In genomic region chr1:213050745-213051126, GRCh38 we compare ENCODE assay signal across 8 cellular contexts. TPM values are rescaled to one million over a fixed set of nuclear protein-coding genes. Genes with fewer than 3 reads are reported as not detected.
DNase-seq lines count a peak whose midpoint lies in the region; ATAC-seq, FAIRE-seq and TF ChIP-seq lines count a peak whose summit lies in the region.

No MANE protein-coding gene starts in this region.

- TF ChIP-seq EP300 in HepG2 (IDR thresholded peaks at IDR 0.05; ENCODE audit: low read depth in 2 of 2, low read length in 2 of 2), result no peak
- no peak for TF ChIP-seq EP300 in HepG2 (CRISPR knock-in tag; IDR thresholded peaks at IDR 0.05; ENCODE audit: borderline replicate concordance)
- no peak for TF ChIP-seq EP300 in transverse colon (IDR thresholded peaks at IDR 0.05; ENCODE audit: low read depth)

- H3K4me1 ChIP-seq in astrocyte (ENCODE audit: insufficient read depth, low read length) (no peaks in the 10 kb centered on the region), HepG2 (ENCODE audit: insufficient read depth, low read length) (peaks cover 48% of the 10 kb centered on the region), transverse colon (peaks cover 0 to 22% (median 15%) of the 10 kb centered on the region in 4 donors)

- H4K20me1 ChIP-seq in astrocyte (ENCODE audit: insufficient read depth, low read length), result peaks cover 17% of the 10 kb centered on the region
- H4K20me1 ChIP-seq in HepG2 (ENCODE audit: insufficient read depth, low read length), result no peaks in the 10 kb centered on the region

- peaks cover 30% of the 10 kb centered on the region for H3K4me1 Mint-ChIP-seq in activated T-cell treated with anti-CD3 and anti-CD28 coated beads, Interleukin-2, amount 50 U/mL, for 24 hours (ENCODE audit: low read depth)
- H3K4me1 Mint-ChIP-seq in astrocyte (ENCODE audit: low read depth, unreplicated experiment), result peaks cover 20% of the 10 kb centered on the region

- peak overlapping the region; percentile 90 for H2AFZ ChIP-seq in astrocyte (ENCODE audit: low read depth, low read length)
- peak overlapping the region; percentile 67 for H2AFZ ChIP-seq in HepG2 (ENCODE audit: low read length)

- intact Hi-C loops in HepG2 (cut with micrococcal nuclease; ENCODE audit: unreplicated experiment) (loop anchor here (5.0 to 10.0 kb wide), 2 partner anchors 33 to 126 kb away; partner anchors contain the start of gene ANGEL2), transverse colon (cut with DNase I; ENCODE audit: low total_unique reads) (no loop called here)

- H3K4me3 Mint-ChIP-seq in activated T-cell treated with anti-CD3 and anti-CD28 coated beads, Interleukin-2, amount 50 U/mL, for 24 hours, result peak overlapping the region; percentile 90
- H3K4me3 Mint-ChIP-seq in astrocyte (ENCODE audit: unreplicated experiment), result peak overlapping the region; percentile 100

- FAIRE-seq in astrocyte (lab: Jason Lieb, UNC), result no peak
- FAIRE-seq in HepG2 (lab: Jason Lieb, UNC), result no peak

- peaks cover 9% of the 10 kb centered on the region for H3K9me3 Mint-ChIP-seq in activated T-cell treated with anti-CD3 and anti-CD28 coated beads, Interleukin-2, amount 50 U/mL, for 24 hours
- H3K9me3 Mint-ChIP-seq in astrocyte (ENCODE audit: unreplicated experiment), result no peaks in the 10 kb centered on the region

- H3K4me2 ChIP-seq in astrocyte (ENCODE audit: low read length) (peak overlapping the region; percentile 80), HepG2 (ENCODE audit: low read depth, low read length) (peak overlapping the region; percentile 75)

- H3K27me3 ChIP-seq in astrocyte (ENCODE audit: insufficient read depth, low read length) (no peaks in the 10 kb centered on the region), HepG2 (ENCODE audit: control insufficient read depth in 1 of 2, insufficient read depth in 2 of 2, low read length in 2 of 2) (no peaks in the 10 kb centered on the region), transverse colon (peaks cover 35% of the 10 kb centered on the region)

- CTCF ChIA-PET in HepG2 (lab: Yijun Ruan, JAX; ENCODE audit: low intra/inter-chr PET ratio, low total read pairs), result no interaction called here

- peaks cover 14% of the 10 kb centered on the region for H3K36me3 Mint-ChIP-seq in activated T-cell treated with anti-CD3 and anti-CD28 coated beads, Interleukin-2, amount 50 U/mL, for 24 hours (ENCODE audit: low read depth)
- H3K36me3 Mint-ChIP-seq in astrocyte (ENCODE audit: low read depth, unreplicated experiment), result no peaks in the 10 kb centered on the region

- POLR2A ChIA-PET in HepG2 (lab: Yijun Ruan, JAX), result interaction anchor here (1.0 to 1.4 kb wide), 3 partner anchors 14 to 36 kb away, joined by 3 to 6 read pairs (median 3); partner anchors contain the start of gene ANGEL2

- TF ChIP-seq CTCF in astrocyte (IDR thresholded peaks at IDR 0.05; ENCODE audit: insufficient read depth, low read depth, low read length) (no peak), HepG2 (CRISPR knock-in tag; IDR thresholded peaks at IDR 0.05) (no peak), transverse colon (IDR thresholded peaks at IDR 0.05) (no peak)

- no peaks in the 10 kb centered on the region for H3K36me3 ChIP-seq in astrocyte (ENCODE audit: insufficient read depth, low read length)
- no peaks in the 10 kb centered on the region for H3K36me3 ChIP-seq in HepG2 (replicated peaks in 1 of 2; ENCODE audit: control insufficient read depth in 1 of 2, insufficient read depth in 2 of 2, low read length in 2 of 2)
- H3K36me3 ChIP-seq in transverse colon, result no peaks in the 10 kb centered on the region

- H3K79me2 ChIP-seq in astrocyte (ENCODE audit: insufficient read depth, low read length), result peaks cover 45% of the 10 kb centered on the region
- H3K79me2 ChIP-seq in HepG2 (ENCODE audit: insufficient read depth, low read length), result peaks cover 43% of the 10 kb centered on the region

- in situ Hi-C loops in HepG2 (cut with HindIII; ENCODE audit: extremely low pct_ligation_motif_present, low pct_unique_long_range_greater_than_20kb) (no loop called here), transverse colon (cut with MboI; ENCODE audit: low pct_ligation_motif_present in 1 of 4, low pct_unique_long_range_greater_than_20kb in 1 of 4, low sequenced_read_pairs in 3 of 4) (no loop called here)

- H3K9ac ChIP-seq in astrocyte (ENCODE audit: low read length), result peak overlapping the region; percentile 84
- H3K9ac ChIP-seq in HepG2 (ENCODE audit: insufficient read depth, low read depth, low read length), result peak overlapping the region; percentile 72

- H3K27ac ChIP-seq in astrocyte (ENCODE audit: low read depth, low read length), result peak overlapping the region; percentile 51
- H3K27ac ChIP-seq in HepG2 (ENCODE audit: extremely low read length, insufficient read depth, low read length), result peak overlapping the region; percentile 78
- H3K27ac ChIP-seq in transverse colon, result peak overlapping the region; percentile 76 to 85 (median 80)

- TF ChIP-seq RAD21 in HepG2 (CRISPR knock-in tag; IDR thresholded peaks at IDR 0.05), result no peak

- peak overlapping the region; percentile 93 for H3K27ac Mint-ChIP-seq in activated T-cell treated with anti-CD3 and anti-CD28 coated beads, Interleukin-2, amount 50 U/mL, for 24 hours
- peak overlapping the region; percentile 75 for H3K27ac Mint-ChIP-seq in astrocyte (ENCODE audit: unreplicated experiment)

- H3K4me3 ChIP-seq in astrocyte (ENCODE audit: insufficient read depth, low read depth, low read length) (peak overlapping the region; percentile 95), HepG2 (replicated peaks in 1 of 3; ENCODE audit: insufficient read depth in 1 of 3, low read depth in 2 of 3, low read length in 3 of 3) (peak overlapping the region; percentile 79 to 92 (median 80)), transverse colon (peak overlapping the region; percentile 58 to 97 (median 78))

- ATAC-seq in HG03342 (IDR thresholded peaks at IDR 0.05; ENCODE audit: unreplicated experiment), result peak; percentile 18
- ATAC-seq in HepG2, result peak; percentile 61

- no peak for DNase-seq in activated T-cell treated with anti-CD3 and anti-CD28 coated beads, Interleukin-2, amount 50 U/mL, for 24 hours
- no peak for DNase-seq in activated T-cell treated with anti-CD3 and anti-CD28 coated beads, Interleukin-2, amount 50 U/mL, for 48 hours
- DNase-seq in astrocyte (ENCODE audit: low read depth), result no peak
- DNase-seq in HepG2 (ENCODE audit: low spot score), result no peak
- no peak for DNase-seq in transverse colon
- no peak for DNase-seq in NOMO-1 treated with dmso at 0.1 percent for 144 hours (lab: John Stamatoyannopoulos, UW; ENCODE audit: unreplicated experiment)
- no peak for DNase-seq in NCI-H774 (lab: John Stamatoyannopoulos, UW)

- 26% methylated on average over 6 of the region's 15 CpGs for WGBS in HepG2 (ENCODE audit: low lambda C conversion rate)
- WGBS in transverse colon (ENCODE audit: low coverage in 1 of 2), 2 donors, result 13 to 24% methylated on average over 6 to 15 of the region's 15 CpGs

- H3K27me3 Mint-ChIP-seq in activated T-cell treated with anti-CD3 and anti-CD28 coated beads, Interleukin-2, amount 50 U/mL, for 24 hours, result peaks cover 18% of the 10 kb centered on the region
- H3K27me3 Mint-ChIP-seq in astrocyte (ENCODE audit: low read depth, unreplicated experiment), result no peaks in the 10 kb centered on the region

- H3K9me3 ChIP-seq in astrocyte (ENCODE audit: insufficient read depth, low read depth, low read length), result no peaks in the 10 kb centered on the region
- H3K9me3 ChIP-seq in HepG2 (ENCODE audit: low read length), result no peaks in the 10 kb centered on the region
- H3K9me3 ChIP-seq in transverse colon, result no peaks in the 10 kb centered on the region

- BruUV-seq in HepG2 (replicated peaks; lab: Mats Ljungman, UMichigan), result TSS peak; percentile 71

- TF ChIP-seq POLR2A in HepG2 (IDR thresholded peaks at IDR 0.05; ENCODE audit: insufficient read depth in 1 of 2, low read depth in 2 of 2, low read length in 2 of 2), result no peak
- no peak for TF ChIP-seq POLR2A in transverse colon (IDR thresholded peaks at IDR 0.05)

RNA-seq across cellular contexts. Expression of gene RPS6KC1, which starts 0.3 kb away (rescaled TPM):
- total RNA-seq in astrocyte (22.4 and 25.6 TPM in 2 replicates), HepG2 (2016; rRNA removed; fragmentation: Illumina TruSeq; extraction: Trizol) (25.2 and 30.6 TPM in 2 replicates), transverse colon (10 to 100 TPM; 11.5 to 20.3 (median 14.0) TPM)
- 39.4 and 53.1 TPM in 2 replicates for total RNA-seq in HepG2 (2016; cell fraction: cytosol; rRNA removed; fragmentation: Illumina TruSeq; extraction: Trizol; ENCODE audit: low read depth)
- 24.8 and 28.9 TPM in 2 replicates for total RNA-seq in HepG2 (2016; cell fraction: insoluble cytoplasmic fraction; rRNA removed; fragmentation: Illumina TruSeq; extraction: Trizol)
- 18.5 and 21.9 TPM in 2 replicates for total RNA-seq in HepG2 (2016; cell fraction: membrane; rRNA removed; fragmentation: Illumina TruSeq; extraction: Trizol)
- total RNA-seq in HepG2 (2016; cell fraction: nucleus; rRNA removed; fragmentation: Illumina TruSeq; extraction: Trizol), result 38.8 TPM in 2 replicates
- 11.0 and 11.9 TPM in 2 replicates for polyA plus RNA-seq in HepG2 (2011; rRNA removed)
- 3.5 and 6.8 TPM in 2 replicates for polyA plus RNA-seq in HepG2 (2011; cell fraction: cytosol; rRNA removed)
- polyA plus RNA-seq in HepG2 (2011; cell fraction: nucleus; rRNA removed), result 15.1 and 26.2 TPM in 2 replicates
- 10.2 and 11.2 TPM in 2 replicates for polyA plus RNA-seq in HepG2 (2012)
- polyA plus RNA-seq in HepG2 (2016; cell fraction: cytosol; fragmentation: Illumina TruSeq; extraction: Trizol; ENCODE audit: low read depth), result 1.5 and 1.6 TPM in 2 replicates
- 18.1 and 19.9 TPM in 2 replicates for polyA plus RNA-seq in HepG2 (2016; cell fraction: insoluble cytoplasmic fraction; fragmentation: Illumina TruSeq; extraction: Trizol; ENCODE audit: low read depth)
- 5.5 and 6.1 TPM in 2 replicates for polyA plus RNA-seq in HepG2 (2016; cell fraction: membrane; fragmentation: Illumina TruSeq; extraction: Trizol; ENCODE audit: low read depth)
- 17.8 and 19.0 TPM in 2 replicates for polyA plus RNA-seq in HepG2 (2016; cell fraction: nucleus; fragmentation: Illumina TruSeq; extraction: Trizol; ENCODE audit: insufficient read depth, low read depth)
- polyA minus RNA-seq in HepG2 (2011; rRNA and poly(A)+ RNA removed; ENCODE audit: low replicate concordance), result 9.5 TPM in 2 replicates
- polyA minus RNA-seq in HepG2 (2011; cell fraction: cytosol; rRNA and poly(A)+ RNA removed), result 10.9 and 15.5 TPM in 2 replicates
- polyA minus RNA-seq in HepG2 (2011; cell fraction: nucleus; rRNA and poly(A)+ RNA removed), result 102 and 106 TPM in 2 replicates

RNA-seq across cellular contexts. Expression of gene ANGEL2, which starts 35.1 kb away (rescaled TPM):
- total RNA-seq in astrocyte, result 21.4 and 21.6 TPM in 2 replicates
- 23.5 and 25.4 TPM in 2 replicates for total RNA-seq in HepG2 (2016; rRNA removed; fragmentation: Illumina TruSeq; extraction: Trizol)
- 4.1 and 4.6 TPM in 2 replicates for total RNA-seq in HepG2 (2016; cell fraction: cytosol; rRNA removed; fragmentation: Illumina TruSeq; extraction: Trizol; ENCODE audit: low read depth)
- total RNA-seq in HepG2 (2016; cell fraction: insoluble cytoplasmic fraction; rRNA removed; fragmentation: Illumina TruSeq; extraction: Trizol), result 25.7 and 27.0 TPM in 2 replicates
- total RNA-seq in HepG2 (2016; cell fraction: membrane; rRNA removed; fragmentation: Illumina TruSeq; extraction: Trizol), result 10.9 and 11.4 TPM in 2 replicates
- total RNA-seq in HepG2 (2016; cell fraction: nucleus; rRNA removed; fragmentation: Illumina TruSeq; extraction: Trizol), result 28.4 and 28.9 TPM in 2 replicates
- polyA plus RNA-seq in HepG2 (2011; rRNA removed), result 11.8 and 12.3 TPM in 2 replicates
- 3.8 and 5.1 TPM in 2 replicates for polyA plus RNA-seq in HepG2 (2011; cell fraction: cytosol; rRNA removed)
- polyA plus RNA-seq in HepG2 (2011; cell fraction: nucleus; rRNA removed), result 16.5 and 17.0 TPM in 2 replicates
- 7.2 and 10.1 TPM in 2 replicates for polyA plus RNA-seq in HepG2 (2012)
- polyA plus RNA-seq in HepG2 (2016; cell fraction: cytosol; fragmentation: Illumina TruSeq; extraction: Trizol; ENCODE audit: low read depth), result 1.8 and 2.6 TPM in 2 replicates
- 14.1 and 16.7 TPM in 2 replicates for polyA plus RNA-seq in HepG2 (2016; cell fraction: insoluble cytoplasmic fraction; fragmentation: Illumina TruSeq; extraction: Trizol; ENCODE audit: low read depth)
- 5.3 and 5.4 TPM in 2 replicates for polyA plus RNA-seq in HepG2 (2016; cell fraction: membrane; fragmentation: Illumina TruSeq; extraction: Trizol; ENCODE audit: low read depth)
- polyA plus RNA-seq in HepG2 (2016; cell fraction: nucleus; fragmentation: Illumina TruSeq; extraction: Trizol; ENCODE audit: insufficient read depth, low read depth), result 31.7 and 35.2 TPM in 2 replicates
- 13.9 and 25.5 TPM in 2 replicates for polyA minus RNA-seq in HepG2 (2011; rRNA and poly(A)+ RNA removed; ENCODE audit: low replicate concordance)
- 9.9 and 15.3 TPM in 2 replicates for polyA minus RNA-seq in HepG2 (2011; cell fraction: cytosol; rRNA and poly(A)+ RNA removed)
- 44.5 and 48.6 TPM in 2 replicates for polyA minus RNA-seq in HepG2 (2011; cell fraction: nucleus; rRNA and poly(A)+ RNA removed)
- total RNA-seq in transverse colon, result 100 to 1,000 TPM in 1 of 4 donors, 10 to 100 TPM in 3; 33.2 to 105 (median 64.3) TPM
